In the genomic region with DNA sequence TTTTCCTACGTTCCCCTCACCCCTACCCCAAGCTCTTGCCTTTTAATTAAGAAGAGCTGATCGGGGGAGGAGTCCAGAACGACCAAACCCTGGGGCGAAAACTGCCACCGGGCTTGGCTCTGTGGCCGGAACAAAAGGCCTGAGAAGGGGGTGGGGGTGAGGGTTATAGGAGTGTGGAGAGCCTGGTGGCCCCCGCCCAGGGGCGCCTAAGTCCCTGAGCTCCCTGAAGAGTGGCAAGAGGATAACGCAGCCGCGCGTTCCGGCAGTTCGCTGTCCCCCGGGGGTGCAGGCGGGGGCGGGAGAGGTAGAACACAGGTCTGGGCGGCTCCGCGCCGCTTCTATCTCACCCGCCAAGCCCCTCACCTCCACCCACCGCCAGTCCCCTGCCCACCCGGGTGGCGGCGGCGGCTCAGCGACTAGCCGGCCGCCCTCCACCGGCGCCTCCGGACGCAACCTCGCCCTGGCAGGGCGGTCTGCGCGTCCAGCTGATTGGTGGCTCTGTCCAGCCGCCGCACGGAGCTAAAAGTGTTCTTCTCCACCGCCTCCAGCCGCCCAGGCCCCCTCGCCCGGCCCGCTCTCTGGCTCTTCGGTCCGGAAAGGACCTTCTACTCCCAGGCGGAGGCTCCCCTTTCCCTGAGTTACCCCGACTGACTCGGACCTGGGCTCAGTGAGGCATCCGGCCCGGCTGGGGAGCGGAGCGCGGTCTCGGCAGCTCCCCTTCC, we compare ENCODE assay signal across 9 cellular contexts. TPM values are rescaled to one million over a fixed set of nuclear protein-coding genes. Genes with fewer than 3 reads are reported as not detected.
DNase-seq lines count a peak whose midpoint lies in the region; ATAC-seq and TF ChIP-seq lines count a peak whose summit lies in the region.
"Had no signal": no experiment of that assay in that cellular context is flagged by ENCODE, and none has a peak within 500 bp of the region (broad histone marks: within the 10 kb centered on the region; RNA-seq: fewer than 3 reads in every experiment).

No MANE protein-coding gene starts in this region.

- intact Hi-C loops in right cardiac atrium (cut with DNase I), result no loop called here

- peaks cover 8% of the 10 kb centered on the region for H3K27me3 ChIP-seq in right cardiac atrium (ENCODE audit: control insufficient read depth, insufficient read depth)

- H3K4me1 ChIP-seq in right cardiac atrium (ENCODE audit: control insufficient read depth, insufficient read depth, low read length), result peaks cover 5% of the 10 kb centered on the region

- H3K4me3 Mint-ChIP-seq in HFFc6, result peak overlapping the region; percentile 96
- H3K4me3 Mint-ChIP-seq in stimulated activated naive B cell treated with anti-CD40 and anti-IgM and Interleukin-4, amounts not matched to agents 10 μg/mL and 1 μg/mL and 100 μg/mL, for 72 hours, result peak overlapping the region in 1 of 2 donors; percentile 29

- no peak for TF ChIP-seq CTCF in HFFc6 (IDR thresholded peaks at IDR 0.05)
- no peak for TF ChIP-seq CTCF in VCaP (conservative IDR thresholded peaks at IDR 0.05)
- TF ChIP-seq CTCF in GM10248 (IDR thresholded peaks at IDR 0.05; ENCODE audit: control extremely low read depth, extremely low read depth, low read depth, missing control alignments), result no peak

- POLR2A ChIA-PET in GM10248 (lab: Yijun Ruan, JAX), result no interaction called here

- no peaks in the 10 kb centered on the region for H3K36me3 Mint-ChIP-seq in HFFc6 (ENCODE audit: low read depth)
- H3K36me3 Mint-ChIP-seq in stimulated activated naive B cell treated with anti-CD40 and anti-IgM and Interleukin-4, amounts not matched to agents 10 μg/mL and 1 μg/mL and 100 μg/mL, for 72 hours, result peaks cover 4 to 17% of the 10 kb centered on the region in 2 donors

- CTCF ChIA-PET in GM10248 (lab: Yijun Ruan, JAX), result interaction anchor here (1.5 kb wide), 1 partner anchor 20 kb away, joined by 3 read pairs; no protein-coding TSS in a partner anchor

- no peaks in the 10 kb centered on the region for H3K9me3 ChIP-seq in right cardiac atrium (ENCODE audit: control insufficient read depth, low read length)

- H3K27ac ChIP-seq in VCaP (peak overlapping the region; percentile 88), right cardiac atrium (ENCODE audit: low read length) (no peak overlapping the region)

- peaks cover 79% of the 10 kb centered on the region for H3K4me1 Mint-ChIP-seq in HFFc6 (ENCODE audit: low read depth)
- peaks cover 0 to 18% of the 10 kb centered on the region in 2 donors for H3K4me1 Mint-ChIP-seq in stimulated activated naive B cell treated with anti-CD40 and anti-IgM and Interleukin-4, amounts not matched to agents 10 μg/mL and 1 μg/mL and 100 μg/mL, for 72 hours

- peak overlapping the region; percentile 51 for H3K4me3 ChIP-seq in right cardiac atrium (ENCODE audit: low read length)
- H3K4me3 ChIP-seq: K562 had no signal

- ATAC-seq in right cardiac atrium, result peak; percentile 78 to 83
- no peak for ATAC-seq in stimulated activated naive B cell treated with anti-CD40 and anti-IgM and Interleukin-4, amounts not matched to agents 10 μg/mL and 1 μg/mL and 100 μg/mL, for 72 hours (replicated peaks)
- ATAC-seq in GM21528 (IDR thresholded peaks at IDR 0.05; ENCODE audit: low FRiP score, unreplicated experiment), result no peak
- ATAC-seq: K562 had no signal

- whole genome bisulfite sequencing in right cardiac atrium, result 1% methylated on average over 57 of the region's 57 CpGs

- DNase-seq in HFFc6, result peak; percentile 39
- peak; percentile 34 to 66 (median 60) for DNase-seq in right cardiac atrium
- DNase-seq in stimulated activated naive B cell treated with anti-CD40 and anti-IgM and Interleukin-4, amounts not matched to agents 10 μg/mL and 1 μg/mL and 100 μg/mL, for 72 hours, result no peak
- no peak for DNase-seq in globus pallidus (ENCODE audit: low spot score)
- no peak for DNase-seq in GM10248 (ENCODE audit: extremely low spot score)
- no peak for DNase-seq in activated CD4-positive, alpha-beta T cell treated with anti-CD3 and anti-CD28 coated beads for 4 hours

- H3K9me3 Mint-ChIP-seq in HFFc6, result no peaks in the 10 kb centered on the region
- peaks cover 5 to 7% of the 10 kb centered on the region in 2 donors for H3K9me3 Mint-ChIP-seq in stimulated activated naive B cell treated with anti-CD40 and anti-IgM and Interleukin-4, amounts not matched to agents 10 μg/mL and 1 μg/mL and 100 μg/mL, for 72 hours

- H3K27ac Mint-ChIP-seq in HFFc6, result peak overlapping the region; percentile 97
- H3K27ac Mint-ChIP-seq in stimulated activated naive B cell treated with anti-CD40 and anti-IgM and Interleukin-4, amounts not matched to agents 10 μg/mL and 1 μg/mL and 100 μg/mL, for 72 hours, result peak overlapping the region; percentile 79

- H3K27me3 Mint-ChIP-seq in HFFc6 (ENCODE audit: insufficient read depth), result no peaks in the 10 kb centered on the region
- H3K27me3 Mint-ChIP-seq in stimulated activated naive B cell treated with anti-CD40 and anti-IgM and Interleukin-4, amounts not matched to agents 10 μg/mL and 1 μg/mL and 100 μg/mL, for 72 hours, result peaks cover 57 to 76% of the 10 kb centered on the region in 2 donors

RNA-seq across cellular contexts. Expression of a gene that starts 18.8 kb away (rescaled TPM):
- total RNA-seq in HFFc6 (2021; fragmentation: NEBNext Ultra II Directional; extraction: Animal tissue kit (Norgen Biotek cat#: 25700)), result 10 to 100 TPM; 62.1 to 92.2 (median 90.0) TPM
- under 1 TPM in 3 of 4 donors, not detected in 1; 0.06 to 0.09 (median 0.08) TPM for total RNA-seq in right cardiac atrium
- 0.05 TPM for polyA plus RNA-seq in right cardiac atrium
- polyA plus RNA-seq: K562 had no signal

Comparison
In these comparisons a context has a peak if more than half of its experiments do, and no peak if none do; other contexts are left out.
1. DNase-seq: peak in HFFc6 (single experiment) and right cardiac atrium (3 of 3); none in stimulated activated naive B cell treated with anti-CD40 and anti-IgM and Interleukin-4, amounts not matched to agents 10 μg/mL and 1 μg/mL and 100 μg/mL, for 72 hours (single experiment), globus pallidus (single experiment), GM10248 (single experiment) and activated CD4-positive, alpha-beta T cell treated with anti-CD3 and anti-CD28 coated beads for 4 hours (0 of 2).
2. ATAC-seq: peak in right cardiac atrium (2 of 2); none in stimulated activated naive B cell treated with anti-CD40 and anti-IgM and Interleukin-4, amounts not matched to agents 10 μg/mL and 1 μg/mL and 100 μg/mL, for 72 hours (0 of 2) and GM21528 (single experiment).
3. RNA of a gene that starts 18.8 kb away (total RNA-seq): 62.1 to 92.2 TPM in HFFc6; 0.06 to 0.09 TPM in right cardiac atrium; every median in the first group is over 10 times any median in the second.